In genomic region chr7:26368542-26368941, GRCh38 we compare ENCODE assay signal across 13 cellular contexts.
DNase-seq lines count a peak whose midpoint lies in the region; TF ChIP-seq lines count a peak whose summit lies in the region.
"Had no signal": no experiment of that assay in that cellular context is flagged by ENCODE, and none has a peak within 500 bp of the region (broad histone marks: within the 10 kb centered on the region; RNA-seq: fewer than 3 reads in every experiment).

No MANE protein-coding gene starts in this region.

- no peaks in the 10 kb centered on the region for H4K20me1 ChIP-seq in PC-9 (ENCODE audit: insufficient read depth)

- H3K79me2 ChIP-seq in PC-9 (ENCODE audit: low read depth), result no peaks in the 10 kb centered on the region

- H3K27ac Mint-ChIP-seq in HFFc6, result no peak overlapping the region
- H3K27ac Mint-ChIP-seq: activated naive CD8-positive, alpha-beta T cell treated with anti-CD3 and anti-CD28 coated beads, Interleukin-2, amount 50 U/mL, for 24 hours had no signal

- H3K27me3 ChIP-seq in BJ (ENCODE audit: control insufficient read depth, insufficient read depth, low read length), result peaks cover 1% of the 10 kb centered on the region; the same call in 1 of the 2 replicates
- no peaks in the 10 kb centered on the region for H3K27me3 ChIP-seq in PC-9 (ENCODE audit: insufficient read depth, low read depth)

- intact Hi-C loops in PC-9 (cut with micrococcal nuclease; ENCODE audit: unreplicated experiment), result loop anchor here (2.0 to 10.0 kb wide), 6 partner anchors 132 to 1656 kb away; no protein-coding TSS in a partner anchor

- peaks cover 2% of the 10 kb centered on the region for H3K27me3 Mint-ChIP-seq in HFFc6 (ENCODE audit: insufficient read depth)
- H3K27me3 Mint-ChIP-seq: activated naive CD8-positive, alpha-beta T cell treated with anti-CD3 and anti-CD28 coated beads, Interleukin-2, amount 50 U/mL, for 24 hours had no signal

- no peak overlapping the region for H3K4me3 Mint-ChIP-seq in HFFc6
- H3K4me3 Mint-ChIP-seq: activated naive CD8-positive, alpha-beta T cell treated with anti-CD3 and anti-CD28 coated beads, Interleukin-2, amount 50 U/mL, for 24 hours had no signal

- H3K9me3 Mint-ChIP-seq in HFFc6, result no peaks in the 10 kb centered on the region
- H3K9me3 Mint-ChIP-seq: activated naive CD8-positive, alpha-beta T cell treated with anti-CD3 and anti-CD28 coated beads, Interleukin-2, amount 50 U/mL, for 24 hours had no signal

- TF ChIP-seq CTCF in BJ (IDR thresholded peaks at IDR 0.05; ENCODE audit: insufficient read depth, low read depth, low read length) (peak; percentile 9; the same call in 1 of the 2 replicates), HFFc6 (IDR thresholded peaks at IDR 0.05) (no peak; the same call in 1 of the 2 replicates), PC-9 (conservative IDR thresholded peaks at IDR 0.05) (peak; percentile 62)

- H3K4me2 ChIP-seq in PC-9, result no peak overlapping the region

- H3K36me3 Mint-ChIP-seq in HFFc6 (ENCODE audit: low read depth), result no peaks in the 10 kb centered on the region

- no peak overlapping the region for H3K27ac ChIP-seq in PC-9
- H3K27ac ChIP-seq: esophagus muscularis mucosa had no signal

- H3K4me1 ChIP-seq in PC-9 (replicated peaks; ENCODE audit: insufficient read depth), result no peaks in the 10 kb centered on the region
- H3K4me1 ChIP-seq: esophagus muscularis mucosa had no signal

- no peaks in the 10 kb centered on the region for H3K4me1 Mint-ChIP-seq in HFFc6 (ENCODE audit: low read depth)

- CTCF ChIA-PET in BJ (lab: Yijun Ruan, JAX) (interaction anchor here (0.7 to 5.1 kb wide), 10 partner anchors 10 to 793 kb away, joined by 3 to 55 read pairs (median 10); partner anchors contain the start of gene HOXA5), PC-9 (lab: Charles Lee) (interaction anchor here (0.6 to 2.6 kb wide), 14 partner anchors 132 to 793 kb away, joined by 3 to 94 read pairs (median 4); partner anchors contain the start of gene CBX3)

- no peaks in the 10 kb centered on the region for H3K9me2 ChIP-seq in PC-9 (ENCODE audit: insufficient read depth)

- no peaks in the 10 kb centered on the region for H3F3A ChIP-seq in PC-9 (ENCODE audit: insufficient read depth, low read depth)

- H3K4me3 ChIP-seq in BJ (ENCODE audit: low read depth, low read length), result no peak overlapping the region
- no peak overlapping the region for H3K4me3 ChIP-seq in PC-9
- H3K4me3 ChIP-seq: esophagus muscularis mucosa had no signal

- H2AFZ ChIP-seq in PC-9, result no peak overlapping the region

- POLR2A ChIA-PET in BJ (lab: Charles Lee) (interaction anchor here (0.7 kb wide), 1 partner anchor 187 kb away, joined by 3 read pairs; no protein-coding TSS in a partner anchor), PC-9 (lab: Charles Lee; ENCODE audit: unreplicated experiment) (interaction anchor here (0.7 kb wide), 1 partner anchor 482 kb away, joined by 6 read pairs; no protein-coding TSS in a partner anchor)

- no peaks in the 10 kb centered on the region for H3K36me3 ChIP-seq in BJ (ENCODE audit: control insufficient read depth, insufficient read depth, low read length)
- H3K36me3 ChIP-seq in PC-9 (ENCODE audit: low read depth), result no peaks in the 10 kb centered on the region
- H3K36me3 ChIP-seq: esophagus muscularis mucosa had no signal

- no TSS peak for BruUV-seq in PC-9 (replicated peaks; lab: Mats Ljungman, UMichigan)

- DNase-seq in BJ (ENCODE audit: low read depth) (no peak), HFFc6 (peak; percentile 10), PC-9 (no peak), fibroblast of peridontal ligament (ENCODE audit: extremely low read depth) (peak; percentile 20), iPS-NIHi7 (ENCODE audit: extremely low spot score) (no peak), AML-193 (lab: John Stamatoyannopoulos, UW) (no peak), CD1c-positive myeloid dendritic cell (ENCODE audit: extremely low spot score) (no peak)
- DNase-seq in activated effector memory CD4-positive, alpha-beta T cell treated with anti-CD3 and anti-CD28 coated beads, Interleukin-2, amount 50 U/mL, for 16 hours, result no peak
- DNase-seq: activated CD4-positive, CD25-positive, alpha-beta regulatory T cell; activated naive CD8-positive, alpha-beta T cell treated with anti-CD3 and anti-CD28 coated beads, Interleukin-2, amount 50 U/mL, for 24 hours; mesenchymal stem cell; NCI-H1436 had no signal

- H3K9me3 ChIP-seq in PC-9 (ENCODE audit: insufficient read depth, low read depth), result no peaks in the 10 kb centered on the region
- H3K9me3 ChIP-seq: esophagus muscularis mucosa had no signal

Comparison
In these comparisons a context has a peak if more than half of its experiments do, and no peak if none do; other contexts are left out.
1. DNase-seq: peak in HFFc6 (single experiment) and fibroblast of peridontal ligament (single experiment); none in BJ (single experiment), PC-9 (0 of 2), activated effector memory CD4-positive, alpha-beta T cell treated with anti-CD3 and anti-CD28 coated beads, Interleukin-2, amount 50 U/mL, for 16 hours (single experiment), iPS-NIHi7 (single experiment), AML-193 (0 of 2) and CD1c-positive myeloid dendritic cell (single experiment).